ENCODE assay signal across 9 cellular contexts in genomic region chr9:112752334-112753110, GRCh38. TPM values are rescaled to one million over a fixed set of nuclear protein-coding genes. Genes with fewer than 3 reads are reported as not detected.
DNase-seq lines count a peak whose midpoint lies in the region; ATAC-seq, FAIRE-seq and TF ChIP-seq lines count a peak whose summit lies in the region.
"Had no signal": no experiment of that assay in that cellular context is flagged by ENCODE, and none has a peak within 500 bp of the region (broad histone marks: within the 10 kb centered on the region; RNA-seq: fewer than 3 reads in every experiment).

No MANE protein-coding gene starts in this region.

- H3K9ac ChIP-seq in keratinocyte (ENCODE audit: control insufficient read depth, extremely low read depth, insufficient read depth, low read length): no peak overlapping the region

- no peak for TF ChIP-seq CTCF in keratinocyte (optimal IDR thresholded peaks at IDR 0.05 in 1 of 3, IDR thresholded peaks at IDR 0.05 in 1 of 3, conservative IDR thresholded peaks at IDR 0.05 in 1 of 3; ENCODE audit: extremely low read depth in 1 of 3, insufficient read depth in 2 of 3, low read length in 3 of 3)
- no peak for TF ChIP-seq CTCF in thoracic aorta (IDR thresholded peaks at IDR 0.05)

- peak; percentile 5 for FAIRE-seq in keratinocyte (lab: Jason Lieb, UNC)

- H3K27me3 Mint-ChIP-seq in activated naive CD4-positive, alpha-beta T cell treated with anti-CD3 and anti-CD28 coated beads for 36 hours (ENCODE audit: low read depth): no peaks in the 10 kb centered on the region
- peaks cover 11% of the 10 kb centered on the region for H3K27me3 Mint-ChIP-seq in activated CD4-positive, alpha-beta memory T cell treated with anti-CD3 and anti-CD28 coated beads, Interleukin-2, amount 10 ng/mL, durations not matched to agents 7 days and 5 days

- H3K27ac ChIP-seq in keratinocyte (ENCODE audit: control insufficient read depth, insufficient read depth, low read length) (no peak overlapping the region), thoracic aorta (peak overlapping the region in 1 of 2 donors; percentile 65)

- H3K27me3 ChIP-seq in keratinocyte (ENCODE audit: control insufficient read depth, extremely low read depth, insufficient read depth, low read length) (no peaks in the 10 kb centered on the region), thoracic aorta (replicated peaks; ENCODE audit: insufficient read depth) (no peaks in the 10 kb centered on the region)

- dilution Hi-C loops in keratinocyte (cut with MboI; ENCODE audit: extremely low pct_ligation_motif_present, low sequenced_read_pairs): no loop called here

- H3K36me3 ChIP-seq in keratinocyte (ENCODE audit: control insufficient read depth in 2 of 2, extremely low read depth in 1 of 2, insufficient read depth in 2 of 2, low read length in 2 of 2) (peaks cover 0 to under 1% of the 10 kb centered on the region in 2 experiments), thoracic aorta (no peaks in the 10 kb centered on the region)

- H3K9me1 ChIP-seq in keratinocyte (ENCODE audit: control insufficient read depth, extremely low read depth, insufficient read depth, low read length): no peaks in the 10 kb centered on the region

- no peak for ATAC-seq in thoracic aorta (ENCODE audit: insufficient number of reproducible peaks, low FRiP score, low read depth)

- no peak overlapping the region for H2AFZ ChIP-seq in keratinocyte (ENCODE audit: control insufficient read depth, low read length)

- peaks cover 27% of the 10 kb centered on the region for H3K79me2 ChIP-seq in keratinocyte (ENCODE audit: control insufficient read depth, insufficient read depth, low read length)

- no peaks in the 10 kb centered on the region for H4K20me1 ChIP-seq in keratinocyte (ENCODE audit: control insufficient read depth, extremely low read depth, insufficient read depth, low read length)

- no peaks in the 10 kb centered on the region for H3K36me3 Mint-ChIP-seq in activated naive CD4-positive, alpha-beta T cell treated with anti-CD3 and anti-CD28 coated beads for 36 hours (ENCODE audit: low read depth)
- peaks cover 3% of the 10 kb centered on the region for H3K36me3 Mint-ChIP-seq in activated CD4-positive, alpha-beta memory T cell treated with anti-CD3 and anti-CD28 coated beads, Interleukin-2, amount 10 ng/mL, durations not matched to agents 7 days and 5 days (ENCODE audit: low read depth)

- POLR2A ChIA-PET in activated CD4-positive, alpha-beta memory T cell treated with anti-CD3 and anti-CD28 coated beads, Interleukin-2, amount 10 ng/mL, durations not matched to agents 7 days and 5 days (lab: Charles Lee): interaction anchor here (1.0 to 5.7 kb wide), 3 partner anchors 16 to 373 kb away, joined by 4 to 49 read pairs (median 11); partner anchors contain the start of genes HSDL2 and INIP

- H3K4me2 ChIP-seq in keratinocyte (ENCODE audit: control insufficient read depth, extremely low read depth, insufficient read depth, low read depth, low read length): peak overlapping the region; percentile 79

- no peaks in the 10 kb centered on the region for H3K9me3 Mint-ChIP-seq in activated naive CD4-positive, alpha-beta T cell treated with anti-CD3 and anti-CD28 coated beads for 36 hours
- H3K9me3 Mint-ChIP-seq in activated CD4-positive, alpha-beta memory T cell treated with anti-CD3 and anti-CD28 coated beads, Interleukin-2, amount 10 ng/mL, durations not matched to agents 7 days and 5 days: no peaks in the 10 kb centered on the region

- no peaks in the 10 kb centered on the region for H3K9me3 ChIP-seq in keratinocyte (ENCODE audit: control insufficient read depth, low read depth, low read length)
- H3K9me3 ChIP-seq in thoracic aorta: no peaks in the 10 kb centered on the region

- intact Hi-C loops in activated naive CD4-positive, alpha-beta T cell treated with anti-CD3 and anti-CD28 coated beads for 36 hours (cut with micrococcal nuclease): loop anchor here (5.0 to 10.0 kb wide), 6 partner anchors 470 to 1270 kb away; partner anchors contain the start of genes CDC26, DNAJC25, ECPAS and FKBP15

- H3K4me3 ChIP-seq in keratinocyte (ENCODE audit: control insufficient read depth in 2 of 3, extremely low read depth in 1 of 3, insufficient read depth in 2 of 3, low read depth in 1 of 3, low read length in 3 of 3) (no peak overlapping the region), thoracic aorta (peak overlapping the region; percentile 78)

- DNase-seq in activated naive CD4-positive, alpha-beta T cell treated with anti-CD3 and anti-CD28 coated beads for 36 hours: peak; percentile 45
- DNase-seq in activated naive CD4-positive, alpha-beta T cell treated with Interleukin-2 at 50 U/mL for 16 hours: no peak
- DNase-seq in activated CD4-positive, alpha-beta memory T cell treated with anti-CD3 and anti-CD28 coated beads, Interleukin-2, amount 10 ng/mL, durations not matched to agents 7 days and 5 days: no peak
- no peak for DNase-seq in keratinocyte (ENCODE audit: low read depth, low spot score)
- DNase-seq in thoracic aorta (ENCODE audit: low spot score): no peak
- no peak for DNase-seq in hippocampal formation (lab: John Stamatoyannopoulos, UW)
- no peak for DNase-seq in NCI-H345 (lab: John Stamatoyannopoulos, UW)
- no peak for DNase-seq in stimulated activated CD4-positive, alpha-beta T cell treated with anti-CD3 and anti-CD28 coated beads, Interleukin-15, amount 100 ng/mL, for 24 hours
- DNase-seq: NCI-H446 treated with DMSO at 0.1 percent for 48 hours had no signal

- peak overlapping the region; percentile 76 for H3K4me3 Mint-ChIP-seq in activated naive CD4-positive, alpha-beta T cell treated with anti-CD3 and anti-CD28 coated beads for 36 hours
- H3K4me3 Mint-ChIP-seq in activated CD4-positive, alpha-beta memory T cell treated with anti-CD3 and anti-CD28 coated beads, Interleukin-2, amount 10 ng/mL, durations not matched to agents 7 days and 5 days: peak overlapping the region; percentile 78

- CTCF ChIA-PET in activated naive CD4-positive, alpha-beta T cell treated with anti-CD3 and anti-CD28 coated beads for 36 hours (lab: Charles Lee): interaction anchor here (0.6 kb wide), 1 partner anchor 597 kb away, joined by 5 read pairs; no protein-coding TSS in a partner anchor
- CTCF ChIA-PET in activated CD4-positive, alpha-beta memory T cell treated with anti-CD3 and anti-CD28 coated beads, Interleukin-2, amount 10 ng/mL, durations not matched to agents 7 days and 5 days (lab: Charles Lee): no interaction called here

- H3K4me1 ChIP-seq in keratinocyte (ENCODE audit: control insufficient read depth, extremely low read depth, insufficient read depth, low read length): peaks cover 64% of the 10 kb centered on the region
- peaks cover 24 to 53% of the 10 kb centered on the region in 2 donors for H3K4me1 ChIP-seq in thoracic aorta (ENCODE audit: control insufficient read depth in 1 of 2, low read depth in 2 of 2)

- H3K27ac Mint-ChIP-seq in activated naive CD4-positive, alpha-beta T cell treated with anti-CD3 and anti-CD28 coated beads for 36 hours: no peak overlapping the region
- H3K27ac Mint-ChIP-seq in activated CD4-positive, alpha-beta memory T cell treated with anti-CD3 and anti-CD28 coated beads, Interleukin-2, amount 10 ng/mL, durations not matched to agents 7 days and 5 days: no peak overlapping the region

- peaks cover 77% of the 10 kb centered on the region for H3K4me1 Mint-ChIP-seq in activated naive CD4-positive, alpha-beta T cell treated with anti-CD3 and anti-CD28 coated beads for 36 hours (ENCODE audit: low read depth)
- H3K4me1 Mint-ChIP-seq in activated CD4-positive, alpha-beta memory T cell treated with anti-CD3 and anti-CD28 coated beads, Interleukin-2, amount 10 ng/mL, durations not matched to agents 7 days and 5 days: peaks cover 71% of the 10 kb centered on the region

RNA-seq across cellular contexts. Expression of gene SNX30, which starts 2.0 kb away (rescaled TPM):
- 1 to 10 TPM; 4.1 to 4.6 TPM for total RNA-seq in activated naive CD4-positive, alpha-beta T cell treated with anti-CD3 and anti-CD28 coated beads for 36 hours
- total RNA-seq in activated CD4-positive, alpha-beta memory T cell treated with anti-CD3 and anti-CD28 coated beads, Interleukin-2, amount 10 ng/mL, durations not matched to agents 7 days and 5 days: 1 to 10 TPM; 8.2 to 8.4 TPM
- 6.6 to 9.4 TPM (median 9.0 TPM) in 3 replicates for polyA plus RNA-seq in keratinocyte
- polyA plus RNA-seq in keratinocyte (2011; ENCODE audit: low read depth): 6.4 TPM
- polyA plus RNA-seq in keratinocyte (2011; cell fraction: cytosol; rRNA removed): 5.8 and 8.0 TPM in 2 replicates
- 17.7 and 18.7 TPM in 2 replicates for polyA plus RNA-seq in keratinocyte (2011; cell fraction: nucleus; rRNA removed)
- polyA plus RNA-seq in keratinocyte (2012; ENCODE audit: low replicate concordance): 4.7 and 8.2 TPM in 2 replicates
- polyA minus RNA-seq in keratinocyte: 8.5 to 19.3 TPM (median 14.0 TPM) in 3 replicates
- polyA minus RNA-seq in keratinocyte (2011; cell fraction: cytosol; rRNA and poly(A)+ RNA removed): 8.4 TPM
- polyA minus RNA-seq in keratinocyte (2011; cell fraction: nucleus; rRNA and poly(A)+ RNA removed): 11.0 and 23.2 TPM in 2 replicates
- total RNA-seq in thoracic aorta: 10 to 100 TPM; 11.2 to 36.3 TPM

RNA-seq across cellular contexts. Expression of gene INIP, which starts 34.6 kb away (rescaled TPM):
- 10 to 100 TPM; 31.1 to 33.4 TPM for total RNA-seq in activated naive CD4-positive, alpha-beta T cell treated with anti-CD3 and anti-CD28 coated beads for 36 hours
- total RNA-seq in activated CD4-positive, alpha-beta memory T cell treated with anti-CD3 and anti-CD28 coated beads, Interleukin-2, amount 10 ng/mL, durations not matched to agents 7 days and 5 days: 10 to 100 TPM; 36.1 to 38.1 TPM
- 11.6 to 22.0 TPM (median 17.5 TPM) in 3 replicates for polyA plus RNA-seq in keratinocyte
- 9.3 TPM for polyA plus RNA-seq in keratinocyte (2011; ENCODE audit: low read depth)
- 10.7 and 20.6 TPM in 2 replicates for polyA plus RNA-seq in keratinocyte (2011; cell fraction: cytosol; rRNA removed)
- polyA plus RNA-seq in keratinocyte (2011; cell fraction: nucleus; rRNA removed): 10.9 and 14.9 TPM in 2 replicates
- 9.0 and 14.0 TPM in 2 replicates for polyA plus RNA-seq in keratinocyte (2012; ENCODE audit: low replicate concordance)
- polyA minus RNA-seq in keratinocyte: 8.2 to 25.2 TPM (median 10.9 TPM) in 3 replicates
- polyA minus RNA-seq in keratinocyte (2011; cell fraction: cytosol; rRNA and poly(A)+ RNA removed): 10.7 TPM
- 4.5 and 9.8 TPM in 2 replicates for polyA minus RNA-seq in keratinocyte (2011; cell fraction: nucleus; rRNA and poly(A)+ RNA removed)
- 10 to 100 TPM; 16.1 to 21.6 TPM for total RNA-seq in thoracic aorta
